Comparison of ENCODE assay signal across 18 cellular contexts in the genomic region with DNA sequence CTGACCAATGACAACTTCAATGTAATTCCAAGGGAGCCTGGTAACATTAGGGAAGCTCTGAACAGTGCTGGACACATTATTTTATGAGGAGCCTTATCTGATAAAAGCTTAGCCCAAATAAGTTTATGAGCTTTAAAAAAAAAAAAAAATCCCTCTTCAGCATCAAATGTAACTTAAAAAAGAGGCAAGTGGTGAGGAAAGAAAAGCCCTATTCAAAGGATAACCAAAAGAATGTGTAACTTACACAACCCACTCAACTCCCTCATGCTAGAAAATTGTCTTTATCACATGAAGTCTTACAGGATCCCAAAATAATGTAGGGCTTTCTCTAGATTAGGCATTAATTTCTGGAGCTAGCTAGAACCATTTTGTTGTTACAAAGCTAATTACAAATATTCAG. TPM values are rescaled to one million over a fixed set of nuclear protein-coding genes. Genes with fewer than 3 reads are reported as not detected.
"Had no signal": no experiment of that assay in that cellular context is flagged by ENCODE, and none has a peak within 500 bp of the region (broad histone marks: within the 10 kb centered on the region; RNA-seq: fewer than 3 reads in every experiment).

No MANE protein-coding gene starts in this region.

- H3K4me3 ChIP-seq: left lung, lung, neural progenitor cell, ovary, prostate gland, upper lobe of left lung had no signal

- ATAC-seq: foreskin keratinocyte; left lung; naive thymus-derived CD8-positive, alpha-beta T cell; stimulated activated naive CD8-positive, alpha-beta T cell treated with anti-CD3 and anti-CD28 coated beads, Interleukin-15, Interleukin-2, amounts not matched to agents 100 U/mL and 50 U/mL, for 24 hours; WTC11 had no signal

- H3K36me3 ChIP-seq: left lung, neural progenitor cell, ovary, prostate gland, upper lobe of left lung had no signal

- H3K27me3 ChIP-seq: foreskin keratinocyte, left lung, neural progenitor cell, ovary, upper lobe of left lung had no signal

- DNase-seq: activated T-cell treated with anti-CD3 and anti-CD28 coated beads, Interleukin-2, amount 50 U/mL, for 1 hour; amygdala; cerebellar nuclear complex; foreskin keratinocyte; immature natural killer cell; kidney glomerular epithelial cell; left lung; naive thymus-derived CD8-positive, alpha-beta T cell; ovary; stimulated activated CD4-positive, alpha-beta T cell treated with anti-CD3 and anti-CD28 coated beads, Interleukin-4, amount 100 ng/mL, for 4 hours; stimulated activated naive CD8-positive, alpha-beta T cell treated with anti-CD3 and anti-CD28 coated beads, Interleukin-15, Interleukin-2, amounts not matched to agents 100 U/mL and 50 U/mL, for 24 hours; T-helper 9 cell; upper lobe of left lung had no signal

- H3K4me1 ChIP-seq: left lung, prostate gland, upper lobe of left lung had no signal

- H2AFZ ChIP-seq: neural progenitor cell had no signal

- H3K9ac ChIP-seq: neural progenitor cell had no signal

- H3K4me2 ChIP-seq: neural progenitor cell had no signal

- H3K27ac ChIP-seq: epithelial cell of prostate, foreskin keratinocyte, left lung, neural progenitor cell, ovary, prostate gland, upper lobe of left lung had no signal

- H3K9me3 ChIP-seq: left lung, ovary, prostate gland, upper lobe of left lung had no signal

RNA-seq across cellular contexts. Expression of a gene that starts 35.3 kb away (rescaled TPM):
- total RNA-seq: foreskin keratinocyte; naive thymus-derived CD8-positive, alpha-beta T cell had no signal
- polyA plus RNA-seq: foreskin keratinocyte; naive thymus-derived CD8-positive, alpha-beta T cell had no signal
